8 cellular contexts compared by ENCODE assay signal in the genomic region with DNA sequence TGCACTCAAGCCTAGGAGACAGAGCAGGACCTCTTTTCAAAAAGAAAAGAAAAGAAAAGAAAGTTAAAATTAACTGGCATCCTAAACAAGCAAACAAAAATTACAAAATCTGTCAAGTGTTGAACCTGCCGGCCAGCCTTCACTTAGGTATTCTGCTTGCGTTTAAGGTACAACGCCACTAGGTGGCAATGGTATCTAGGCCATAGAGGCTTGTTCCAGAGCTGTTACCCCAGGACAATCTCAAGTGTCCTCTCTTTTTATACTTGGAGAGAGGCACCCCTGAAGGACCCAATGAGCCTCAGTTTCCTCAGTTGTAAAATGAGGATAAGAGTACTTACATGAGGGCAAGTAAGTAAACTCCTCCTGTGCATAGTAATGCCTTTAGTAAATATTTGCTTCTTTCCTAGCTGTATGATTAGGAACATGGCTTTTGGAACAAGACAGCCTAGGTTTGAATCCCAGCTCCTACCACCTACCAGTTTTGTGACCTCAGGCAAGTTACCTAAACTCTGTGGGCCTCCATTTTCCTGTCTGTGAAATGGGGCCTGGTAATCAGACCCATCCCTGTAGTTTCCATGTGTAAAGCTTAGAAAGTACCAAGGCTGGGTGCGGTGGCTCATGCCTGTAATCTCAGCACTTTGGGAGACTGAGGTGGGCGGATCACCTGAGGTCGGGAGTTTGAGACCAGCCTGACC. TPM values are rescaled to one million over a fixed set of nuclear protein-coding genes. Genes with fewer than 3 reads are reported as not detected.
A peak's percentile ranks its signal among the peaks of the same experiment; 100 is the strongest.
DNase-seq lines count a peak whose midpoint lies in the region; ATAC-seq and TF ChIP-seq lines count a peak whose summit lies in the region.

No MANE protein-coding gene starts in this region.

- no peaks in the 10 kb centered on the region for H3K4me1 ChIP-seq in GM23248 (ENCODE audit: insufficient read depth)
- no peaks in the 10 kb centered on the region for H3K4me1 ChIP-seq in parathyroid adenoma

- H3K9me3 ChIP-seq in GM23248 (ENCODE audit: low read depth) (no peaks in the 10 kb centered on the region), parathyroid adenoma (ENCODE audit: control insufficient read depth, low read length) (no peaks in the 10 kb centered on the region)

- no peaks in the 10 kb centered on the region for H3K9me2 ChIP-seq in GM23248 (ENCODE audit: insufficient read depth)

- H3K36me3 ChIP-seq in GM23248 (ENCODE audit: low read depth) = no peaks in the 10 kb centered on the region
- no peaks in the 10 kb centered on the region for H3K36me3 ChIP-seq in parathyroid adenoma (ENCODE audit: control insufficient read depth, insufficient read depth, low read length)

- in situ Hi-C loops in GM23248 (cut with MboI) = no loop called here

- H3K27me3 ChIP-seq in GM23248 (replicated peaks; ENCODE audit: insufficient read depth) = peaks cover 4% of the 10 kb centered on the region; the same call in 1 of the 2 replicates
- no peaks in the 10 kb centered on the region for H3K27me3 ChIP-seq in parathyroid adenoma (ENCODE audit: control insufficient read depth, insufficient read depth, low read length)

- H3K4me2 ChIP-seq in GM23248 (ENCODE audit: unreplicated experiment) = no peak overlapping the region
- H3K4me2 ChIP-seq in parathyroid adenoma (ENCODE audit: low read length) = no peak overlapping the region

- H3K27ac ChIP-seq in GM23248 (no peak overlapping the region), parathyroid adenoma (no peak overlapping the region)

- DNase-seq in AG20443 (ENCODE audit: low spot score) (peak; percentile 65), GM23248 (peak; percentile 65), NOMO-1 treated with DMSO at 0.1 percent for 48 hours (lab: John Stamatoyannopoulos, UW; ENCODE audit: unreplicated experiment) (peak; percentile 57), activated T-cell treated with anti-CD3 and anti-CD28 coated beads for 1 hour (ENCODE audit: low read depth) (peak; percentile 26), fibroblast of mammary gland (ENCODE audit: low read depth) (peak; percentile 65), DMS79 (lab: John Stamatoyannopoulos, UW) (no peak)

- TF ChIP-seq CTCF in fibroblast of mammary gland (conservative IDR thresholded peaks at IDR 0.05; ENCODE audit: control insufficient read depth, insufficient read depth, low read depth, low read length) (peak; percentile 83), parathyroid adenoma (IDR thresholded peaks at IDR 0.05) (peak; percentile 35)

- H2AFZ ChIP-seq in GM23248 (no peak overlapping the region), parathyroid adenoma (no peak overlapping the region)

- no peaks in the 10 kb centered on the region for H4K20me1 ChIP-seq in GM23248 (ENCODE audit: insufficient read depth)

- H3K4me3 ChIP-seq in GM23248 (no peak overlapping the region), fibroblast of mammary gland (ENCODE audit: control insufficient read depth, low read depth, low read length) (no peak overlapping the region), parathyroid adenoma (ENCODE audit: low read depth, low read length) (no peak overlapping the region)

- H3F3A ChIP-seq in GM23248 (ENCODE audit: insufficient read depth) = no peaks in the 10 kb centered on the region

- no peak for ATAC-seq in GM21528 (IDR thresholded peaks at IDR 0.05; ENCODE audit: low FRiP score, unreplicated experiment)

- no peak overlapping the region for H3K9ac ChIP-seq in GM23248
- no peak overlapping the region for H3K9ac ChIP-seq in parathyroid adenoma

- 37 to 40% methylated on average over 6 of the region's 6 CpGs for WGBS in GM23248 (ENCODE audit: low coverage in 1 of 2, low lambda C conversion rate in 2 of 2, missing lambda C conversion rate in 2 of 2), 2 experiments

- H3K79me2 ChIP-seq in GM23248 (ENCODE audit: insufficient read depth) (no peaks in the 10 kb centered on the region), parathyroid adenoma (no peaks in the 10 kb centered on the region)

RNA-seq across cellular contexts. Expression of gene PACSIN1, which starts 5.8 kb away (rescaled TPM):
- total RNA-seq in GM23248 (2014; rRNA removed; shearing (Covaris generic)) = not detected in 2 replicates
- not detected in 2 replicates for polyA plus RNA-seq in GM23248 (2016; fragmentation: Nextera tagmentation; extraction: Ambion mirVana)

RNA-seq across cellular contexts. Expression of gene RPS10, which starts 34.2 kb away (rescaled TPM):
- 1,857 and 2,539 TPM in 2 replicates for total RNA-seq in GM23248 (2014; rRNA removed; shearing (Covaris generic))
- polyA plus RNA-seq in GM23248 (2016; fragmentation: Nextera tagmentation; extraction: Ambion mirVana) = 573 and 596 TPM in 2 replicates
